In genomic region chr3:23764407-23764806, GRCh38 we compare ENCODE assay signal across 23 cellular contexts.
"Had no signal": no experiment of that assay in that cellular context is flagged by ENCODE, and none has a peak within 500 bp of the region (broad histone marks: within the 10 kb centered on the region; RNA-seq: fewer than 3 reads in every experiment).

No MANE protein-coding gene starts in this region.

- ATAC-seq: foreskin keratinocyte; gastroesophageal sphincter; heart left ventricle; left cardiac atrium; left lung; left ventricle myocardium superior; lower lobe of right lung; mucosa of descending colon; naive thymus-derived CD8-positive, alpha-beta T cell had no signal

- H3K36me3 Mint-ChIP-seq: immature natural killer cell; mesothelial cell of epicardium; naive B cell; naive thymus-derived CD8-positive, alpha-beta T cell had no signal

- H3K27ac ChIP-seq: colonic mucosa, esophagus muscularis mucosa, foreskin keratinocyte, gastroesophageal sphincter, heart left ventricle, hepatocyte, left lung, lower lobe of right lung had no signal

- H2AFZ ChIP-seq: hepatocyte had no signal

- DNase-seq: colonic mucosa; cortex of kidney; effector CD4-positive, alpha-beta T cell; effector memory CD4-positive, alpha-beta T cell; foreskin keratinocyte; heart left ventricle; hypothalamus; immature natural killer cell; islet precursor cell; kidney; left cardiac atrium; left lung; left ventricle myocardium superior; lower lobe of right lung; mesenchymal stem cell; mucosa of descending colon; naive B cell; naive thymus-derived CD8-positive, alpha-beta T cell had no signal

- H3K9me3 Mint-ChIP-seq: dendritic cell treated with granulocyte-macrophage colony-stimulating factor and Interleukin-4, amounts not matched to agents 40 ng/mL and 50 ng/mL, for 4 days; immature natural killer cell; mesothelial cell of epicardium; naive B cell; naive thymus-derived CD8-positive, alpha-beta T cell had no signal

- H3K27ac Mint-ChIP-seq: dendritic cell treated with granulocyte-macrophage colony-stimulating factor and Interleukin-4, amounts not matched to agents 40 ng/mL and 50 ng/mL, for 4 days; immature natural killer cell; mesothelial cell of epicardium; naive thymus-derived CD8-positive, alpha-beta T cell had no signal

- H3K79me2 ChIP-seq: hepatocyte had no signal

- H3K4me2 ChIP-seq: hepatocyte had no signal

- H3K9me3 ChIP-seq: colonic mucosa, esophagus muscularis mucosa, gastroesophageal sphincter, heart left ventricle, left lung, lower lobe of right lung, mucosa of descending colon had no signal

- H3K4me1 ChIP-seq: colonic mucosa, foreskin keratinocyte, left lung had no signal

- H3K36me3 ChIP-seq: colonic mucosa, esophagus muscularis mucosa, gastroesophageal sphincter, heart left ventricle, left lung, lower lobe of right lung had no signal

- H3K4me3 ChIP-seq: colonic mucosa, esophagus muscularis mucosa, gastroesophageal sphincter, heart left ventricle, hepatocyte, left lung, lower lobe of right lung, mucosa of descending colon had no signal

- H3K27me3 Mint-ChIP-seq: naive B cell; naive thymus-derived CD8-positive, alpha-beta T cell had no signal

- H3K27me3 ChIP-seq: colonic mucosa, esophagus muscularis mucosa, foreskin keratinocyte, gastroesophageal sphincter, heart left ventricle, hepatocyte, left lung had no signal

- H3K4me3 Mint-ChIP-seq: dendritic cell treated with granulocyte-macrophage colony-stimulating factor and Interleukin-4, amounts not matched to agents 40 ng/mL and 50 ng/mL, for 4 days; immature natural killer cell; mesothelial cell of epicardium; naive B cell; naive thymus-derived CD8-positive, alpha-beta T cell had no signal
